In the genomic region with DNA sequence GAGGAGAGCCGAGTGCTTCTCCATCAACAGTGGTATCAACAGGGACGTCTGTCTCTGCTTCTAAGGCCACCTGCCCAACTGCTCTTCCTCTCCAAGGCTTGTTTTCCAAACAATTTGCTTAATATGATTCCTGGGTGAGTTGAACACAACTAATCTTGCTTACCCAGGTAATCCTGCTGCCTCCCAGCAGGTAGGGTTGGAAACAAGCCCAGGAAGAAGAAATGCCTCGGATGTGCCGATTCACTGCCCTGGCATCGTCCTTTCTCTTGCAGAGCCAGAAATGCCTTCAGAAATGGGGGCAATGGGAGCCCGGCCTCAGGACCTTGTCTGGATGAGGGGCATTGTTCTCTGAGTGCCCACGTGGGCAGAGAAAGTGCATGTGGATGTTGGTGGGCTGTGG, we compare ENCODE assay signal across 19 cellular contexts. TPM values are rescaled to one million over a fixed set of nuclear protein-coding genes. Genes with fewer than 3 reads are reported as not detected.
DNase-seq lines count a peak whose midpoint lies in the region; ATAC-seq lines count a peak whose summit lies in the region.
"Had no signal": no experiment of that assay in that cellular context is flagged by ENCODE, and none has a peak within 500 bp of the region (broad histone marks: within the 10 kb centered on the region; RNA-seq: fewer than 3 reads in every experiment).

No MANE protein-coding gene starts in this region.

- no peak overlapping the region for H3K9ac ChIP-seq in neuronal stem cell (ENCODE audit: low read depth, low read length, poor library complexity)
- H3K9ac ChIP-seq: BLaER1 treated with 17β-estradiol and CSF1 and Interleukin-3, amounts not matched to agents 10 nM and 100 nM had no signal

- no peaks in the 10 kb centered on the region for H3K9me3 ChIP-seq in neuronal stem cell (replicated peaks in 1 of 2; ENCODE audit: control insufficient read depth in 2 of 2, insufficient read depth in 1 of 2, low read depth in 1 of 2, low read length in 2 of 2)
- H3K9me3 ChIP-seq in SJCRH30 (replicated peaks), result no peaks in the 10 kb centered on the region

- ATAC-seq in HG02885 (IDR thresholded peaks at IDR 0.05; ENCODE audit: poor library complexity, unreplicated experiment) (no peak), HG03565 (IDR thresholded peaks at IDR 0.05; ENCODE audit: unreplicated experiment) (no peak)
- ATAC-seq: K562 had no signal

- no peak overlapping the region for H3K23ac ChIP-seq in neuronal stem cell (ENCODE audit: low read depth, low read length, poor library complexity)

- H3K4ac ChIP-seq in neuronal stem cell (ENCODE audit: low read length), result no peak overlapping the region

- peak; percentile 40 for DNase-seq in NCI-H748 (lab: John Stamatoyannopoulos, UW; ENCODE audit: unreplicated experiment)
- no peak for DNase-seq in NCI-H748 treated with DMSO at 0.1 percent for 48 hours (lab: John Stamatoyannopoulos, UW)
- DNase-seq in NCI-H69 (lab: John Stamatoyannopoulos, UW), result peak; percentile 27
- no peak for DNase-seq in neuronal stem cell (ENCODE audit: low spot score)
- no peak for DNase-seq in SJCRH30
- DNase-seq: ACHN; CD4-positive, alpha-beta T cell; DMS153; DMS79 treated with DMSO at 0.1 percent for 48 hours; EL; GDM1; GOT3; H9 had no signal

- no peak overlapping the region for H2AFZ ChIP-seq in neuronal stem cell (ENCODE audit: low read length)

- H3K27me3 ChIP-seq in neuronal stem cell (ENCODE audit: control insufficient read depth in 3 of 3, insufficient read depth in 3 of 3, low read depth in 1 of 3, low read length in 3 of 3) (peaks cover 0 to 6% (median 0%) of the 10 kb centered on the region in 3 experiments), SJCRH30 (no peaks in the 10 kb centered on the region)
- H3K27me3 ChIP-seq: BLaER1 treated with 17β-estradiol and CSF1 and Interleukin-3, amounts not matched to agents 10 nM and 100 nM had no signal

- H3K14ac ChIP-seq in neuronal stem cell (ENCODE audit: low read length), result peak overlapping the region; percentile 31

- H2BK120ac ChIP-seq in neuronal stem cell (ENCODE audit: low read depth, low read length), result peak overlapping the region; percentile 98

- H3K79me1 ChIP-seq in neuronal stem cell (ENCODE audit: low read depth, low read length), result peaks cover 2% of the 10 kb centered on the region

- H3K36me3 ChIP-seq in neuronal stem cell (replicated peaks in 1 of 2; ENCODE audit: control insufficient read depth in 2 of 2, insufficient read depth in 2 of 2, low read length in 2 of 2), result no peaks in the 10 kb centered on the region
- no peaks in the 10 kb centered on the region for H3K36me3 ChIP-seq in SJCRH30
- H3K36me3 ChIP-seq: BLaER1 treated with 17β-estradiol and CSF1 and Interleukin-3, amounts not matched to agents 10 nM and 100 nM had no signal

- WGBS in neuronal stem cell (ENCODE audit: extremely low coverage in 2 of 2, insufficient read length in 2 of 2, insufficient replicate concordance in 1 of 2), 2 donors, result no CpG with 5 or more reads among the region's 7 CpGs

- H3K27ac ChIP-seq in neuronal stem cell (replicated peaks; ENCODE audit: low read length), result no peak overlapping the region
- no peak overlapping the region for H3K27ac ChIP-seq in SJCRH30
- H3K27ac ChIP-seq: BLaER1 treated with 17β-estradiol and CSF1 and Interleukin-3, amounts not matched to agents 10 nM and 100 nM; HL-60 had no signal

- no peak overlapping the region for H2BK12ac ChIP-seq in neuronal stem cell (ENCODE audit: low read length)

- peak overlapping the region; percentile 82 for H2BK15ac ChIP-seq in neuronal stem cell (ENCODE audit: low read length)

- H3K4me3 ChIP-seq in neuronal stem cell (ENCODE audit: low read length in 2 of 2), result no peak overlapping the region
- H3K4me3 ChIP-seq in SJCRH30, result no peak overlapping the region
- H3K4me3 ChIP-seq: BLaER1 treated with 17β-estradiol and CSF1 and Interleukin-3, amounts not matched to agents 10 nM and 100 nM; K562 had no signal

- H2BK5ac ChIP-seq in neuronal stem cell (ENCODE audit: low read length), result no peak overlapping the region

- no peak overlapping the region for H2AK5ac ChIP-seq in neuronal stem cell (ENCODE audit: low read depth, low read length)

- H4K8ac ChIP-seq in neuronal stem cell (ENCODE audit: low read depth, low read length), result no peak overlapping the region

- H3K18ac ChIP-seq in neuronal stem cell (ENCODE audit: low read length), result peak overlapping the region; percentile 19

- H4K91ac ChIP-seq in neuronal stem cell (ENCODE audit: low read depth, low read length, poor library complexity), result peak overlapping the region; percentile 40

- no peak overlapping the region for H3K4me2 ChIP-seq in neuronal stem cell (ENCODE audit: insufficient read depth, low read length, poor library complexity, severe bottlenecking)
- H3K4me2 ChIP-seq: BLaER1 treated with 17β-estradiol and CSF1 and Interleukin-3, amounts not matched to agents 10 nM and 100 nM had no signal

- H3K4me1 ChIP-seq in neuronal stem cell (ENCODE audit: control insufficient read depth in 2 of 2, insufficient read depth in 1 of 2, low read depth in 1 of 2, low read length in 2 of 2) (no peaks in the 10 kb centered on the region), SJCRH30 (no peaks in the 10 kb centered on the region)
- H3K4me1 ChIP-seq: BLaER1 treated with 17β-estradiol and CSF1 and Interleukin-3, amounts not matched to agents 10 nM and 100 nM had no signal

RNA-seq across cellular contexts. Expression of a gene that starts 51.9 kb away (rescaled TPM):
- 0.04 TPM for polyA plus RNA-seq in neuronal stem cell (2013, experiment 1 of 2)
- polyA plus RNA-seq in neuronal stem cell (2013, experiment 2 of 2), result 0.07 TPM
- not detected in 2 replicates for total RNA-seq in SJCRH30 (2014; rRNA removed; shearing (Covaris generic))
- total RNA-seq: A172; CD4-positive, alpha-beta T cell; H9 had no signal

RNA-seq across cellular contexts. Expression of a gene that starts 60.0 kb away (rescaled TPM):
- 10.3 TPM for polyA plus RNA-seq in neuronal stem cell (2013, experiment 1 of 2)
- 9.3 TPM for polyA plus RNA-seq in neuronal stem cell (2013, experiment 2 of 2)
- 11.5 and 18.0 TPM in 2 replicates for total RNA-seq in SJCRH30 (2014; rRNA removed; shearing (Covaris generic))

Comparison
In these comparisons a context has a peak if more than half of its experiments do, and no peak if none do; other contexts are left out.
1. DNase-seq: peak in NCI-H748 (single experiment) and NCI-H69 (single experiment); none in NCI-H748 treated with DMSO at 0.1 percent for 48 hours (single experiment), neuronal stem cell (single experiment) and SJCRH30 (0 of 2).